In genomic region chr16:4617880-4618279, GRCh38 we compare ENCODE assay signal across 11 cellular contexts. TPM values are rescaled to one million over a fixed set of nuclear protein-coding genes. Genes with fewer than 3 reads are reported as not detected.
DNase-seq lines count a peak whose midpoint lies in the region; ATAC-seq and TF ChIP-seq lines count a peak whose summit lies in the region.
"Had no signal": no experiment of that assay in that cellular context is flagged by ENCODE, and none has a peak within 500 bp of the region (broad histone marks: within the 10 kb centered on the region; RNA-seq: fewer than 3 reads in every experiment).

No MANE protein-coding gene starts in this region.

- H3K4me2 ChIP-seq in hepatocyte = peak overlapping the region; percentile 84

- no peaks in the 10 kb centered on the region for H3K9me3 Mint-ChIP-seq in activated CD4-positive, alpha-beta T cell treated with anti-CD3 and anti-CD28 coated beads for 36 hours (ENCODE audit: low read depth)
- H3K9me3 Mint-ChIP-seq: naive B cell; stimulated activated memory B cell treated with anti-CD40 and anti-IgM and Interleukin-4, amounts not matched to agents 10 μg/mL and 1 μg/mL and 100 μg/mL, for 72 hours had no signal

- no peaks in the 10 kb centered on the region for H3K36me3 Mint-ChIP-seq in activated CD4-positive, alpha-beta T cell treated with anti-CD3 and anti-CD28 coated beads for 36 hours (ENCODE audit: low read depth)
- H3K36me3 Mint-ChIP-seq: naive B cell; stimulated activated memory B cell treated with anti-CD40 and anti-IgM and Interleukin-4, amounts not matched to agents 10 μg/mL and 1 μg/mL and 100 μg/mL, for 72 hours had no signal

- H3K4me1 Mint-ChIP-seq in activated CD4-positive, alpha-beta T cell treated with anti-CD3 and anti-CD28 coated beads for 36 hours = peaks cover 17% of the 10 kb centered on the region

- no peak for ATAC-seq in activated CD4-positive, alpha-beta T cell treated with anti-CD3 and anti-CD28 coated beads for 36 hours
- ATAC-seq in GM19023 (IDR thresholded peaks at IDR 0.05; ENCODE audit: unreplicated experiment) (no peak), HG03469 (IDR thresholded peaks at IDR 0.05; ENCODE audit: unreplicated experiment) (no peak)
- ATAC-seq: stimulated activated memory B cell treated with anti-CD40 and anti-IgM and Interleukin-4, amounts not matched to agents 10 μg/mL and 1 μg/mL and 100 μg/mL, for 72 hours had no signal

- no peaks in the 10 kb centered on the region for H3K36me3 ChIP-seq in hepatocyte (replicated peaks; ENCODE audit: insufficient read depth, low read depth)
- no peaks in the 10 kb centered on the region for H3K36me3 ChIP-seq in sigmoid colon

- H3K9me3 ChIP-seq in hepatocyte (ENCODE audit: low read depth) (no peaks in the 10 kb centered on the region), sigmoid colon (no peaks in the 10 kb centered on the region)

- TF ChIP-seq EP300 in sigmoid colon (IDR thresholded peaks at IDR 0.05) = no peak

- no peaks in the 10 kb centered on the region for H3K27me3 Mint-ChIP-seq in activated CD4-positive, alpha-beta T cell treated with anti-CD3 and anti-CD28 coated beads for 36 hours
- H3K27me3 Mint-ChIP-seq: naive B cell; stimulated activated memory B cell treated with anti-CD40 and anti-IgM and Interleukin-4, amounts not matched to agents 10 μg/mL and 1 μg/mL and 100 μg/mL, for 72 hours had no signal

- H3K27me3 ChIP-seq in hepatocyte (no peaks in the 10 kb centered on the region), sigmoid colon (no peaks in the 10 kb centered on the region)

- POLR2A ChIA-PET in activated CD4-positive, alpha-beta T cell treated with anti-CD3 and anti-CD28 coated beads for 36 hours (lab: Charles Lee) = interaction anchor here (0.6 kb wide), 1 partner anchor 9 kb away, joined by 3 read pairs; no protein-coding TSS in a partner anchor
- POLR2A ChIA-PET in RWPE1 (lab: Yijun Ruan, JAX; ENCODE audit: low non-redundant PET) = no interaction called here

- H3K27ac ChIP-seq in RWPE1 (peak overlapping the region; percentile 91), hepatocyte (peak overlapping the region; percentile 97), sigmoid colon (peak overlapping the region; percentile 93 to 99 (median 97))

- peak overlapping the region; percentile 37 for H3K27ac Mint-ChIP-seq in activated CD4-positive, alpha-beta T cell treated with anti-CD3 and anti-CD28 coated beads for 36 hours

- H3K4me1 ChIP-seq in hepatocyte (ENCODE audit: insufficient read depth) = peaks cover 46% of the 10 kb centered on the region
- peaks cover 0 to 45% (median 42%) of the 10 kb centered on the region in 4 donors for H3K4me1 ChIP-seq in sigmoid colon

- peaks cover 9% of the 10 kb centered on the region for H4K20me1 ChIP-seq in hepatocyte (ENCODE audit: insufficient read depth, poor library complexity, severe bottlenecking)

- CTCF ChIA-PET in activated CD4-positive, alpha-beta T cell treated with anti-CD3 and anti-CD28 coated beads for 36 hours (lab: Charles Lee) = interaction anchor here (0.6 to 1.2 kb wide), 3 partner anchors 16 to 139 kb away, joined by 3 read pairs; no protein-coding TSS in a partner anchor
- CTCF ChIA-PET in RWPE1 (lab: Yijun Ruan, JAX) = interaction anchor here (0.5 to 0.6 kb wide), 2 partner anchors 33 to 53 kb away, joined by 3 to 8 read pairs; no protein-coding TSS in a partner anchor

- H3K79me2 ChIP-seq in hepatocyte = peaks cover 36% of the 10 kb centered on the region

- WGBS in hepatocyte (ENCODE audit: low lambda C conversion rate, missing lambda C conversion rate) = 76% methylated on average over 8 of the region's 8 CpGs
- 94% methylated on average over 8 of the region's 8 CpGs for WGBS in sigmoid colon, 2 donors

- no peaks in the 10 kb centered on the region for H3K9me2 ChIP-seq in hepatocyte (replicated peaks; ENCODE audit: insufficient read depth)

- H3K4me3 ChIP-seq in hepatocyte = no peak overlapping the region
- no peak overlapping the region for H3K4me3 ChIP-seq in sigmoid colon

- no peak for DNase-seq in activated CD4-positive, alpha-beta T cell treated with anti-CD3 and anti-CD28 coated beads for 36 hours
- no peak for DNase-seq in activated CD4-positive, alpha-beta T cell treated with anti-CD3 and anti-CD28 coated beads, Interleukin-2, amount 50 U/mL, for 4 hours
- no peak for DNase-seq in RWPE1 (ENCODE audit: low spot score)
- DNase-seq in hepatocyte (ENCODE audit: low spot score) = no peak
- DNase-seq in sigmoid colon = no peak
- no peak for DNase-seq in GM19238 (ENCODE audit: insufficient read length, low spot score)
- DNase-seq: central memory CD4-positive, alpha-beta T cell; naive B cell had no signal

- TF ChIP-seq CTCF in RWPE1 (conservative IDR thresholded peaks at IDR 0.05; ENCODE audit: low read depth) (no peak), hepatocyte (IDR thresholded peaks at IDR 0.05; ENCODE audit: poor library complexity) (no peak), sigmoid colon (IDR thresholded peaks at IDR 0.05) (no peak)

- no peak for TF ChIP-seq POLR2A in sigmoid colon (IDR thresholded peaks at IDR 0.05)

- intact Hi-C loops in activated CD4-positive, alpha-beta T cell treated with anti-CD3 and anti-CD28 coated beads for 36 hours (cut with DNase I, micrococcal nuclease) = loop anchor here (2.0 kb wide), 3 partner anchors 117 to 1007 kb away; partner anchors contain the start of genes ANKS3 (in 1 of the 2), DNAAF8 (in 1 of the 2), ROGDI (in 1 of the 2) and SLX4 (in 1 of the 2)
- intact Hi-C loops in sigmoid colon (cut with DNase I) = loop anchor here (2.0 kb wide), 1 partner anchor 75 kb away; the partner anchor contains the start of gene NUDT16L1

- no peak overlapping the region for H2AFZ ChIP-seq in hepatocyte

- H3K4me3 Mint-ChIP-seq in activated CD4-positive, alpha-beta T cell treated with anti-CD3 and anti-CD28 coated beads for 36 hours = no peak overlapping the region
- H3K4me3 Mint-ChIP-seq: stimulated activated memory B cell treated with anti-CD40 and anti-IgM and Interleukin-4, amounts not matched to agents 10 μg/mL and 1 μg/mL and 100 μg/mL, for 72 hours had no signal

RNA-seq across cellular contexts. Expression of gene UBALD1, which starts 3.2 kb away (rescaled TPM):
- total RNA-seq in activated CD4-positive, alpha-beta T cell treated with anti-CD3 and anti-CD28 coated beads for 36 hours = 10 to 100 TPM in 1 of 2 experiments, 1 to 10 TPM in 1; 9.7 to 10.2 TPM
- total RNA-seq in hepatocyte (6.1 and 9.9 TPM in 2 replicates), sigmoid colon (10 to 100 TPM in 3 of 4 donors, 1 to 10 TPM in 1; 7.6 to 20.2 (median 14.1) TPM)
- polyA plus RNA-seq in hepatocyte (25.7 and 36.8 TPM in 2 replicates), sigmoid colon (10 to 100 TPM; 10.4 to 22.9 (median 12.6) TPM)

RNA-seq across cellular contexts. Expression of gene MGRN1, which starts 6.7 kb away (rescaled TPM):
- total RNA-seq in activated CD4-positive, alpha-beta T cell treated with anti-CD3 and anti-CD28 coated beads for 36 hours = 10 to 100 TPM; 65.0 to 75.4 TPM
- total RNA-seq in hepatocyte = 24.1 and 29.2 TPM in 2 replicates
- 30.8 and 32.0 TPM in 2 replicates for polyA plus RNA-seq in hepatocyte
- total RNA-seq in sigmoid colon = 10 to 100 TPM; 18.4 to 37.9 (median 31.0) TPM
- 10 to 100 TPM; 16.8 to 34.5 (median 23.4) TPM for polyA plus RNA-seq in sigmoid colon
